In the genomic region with DNA sequence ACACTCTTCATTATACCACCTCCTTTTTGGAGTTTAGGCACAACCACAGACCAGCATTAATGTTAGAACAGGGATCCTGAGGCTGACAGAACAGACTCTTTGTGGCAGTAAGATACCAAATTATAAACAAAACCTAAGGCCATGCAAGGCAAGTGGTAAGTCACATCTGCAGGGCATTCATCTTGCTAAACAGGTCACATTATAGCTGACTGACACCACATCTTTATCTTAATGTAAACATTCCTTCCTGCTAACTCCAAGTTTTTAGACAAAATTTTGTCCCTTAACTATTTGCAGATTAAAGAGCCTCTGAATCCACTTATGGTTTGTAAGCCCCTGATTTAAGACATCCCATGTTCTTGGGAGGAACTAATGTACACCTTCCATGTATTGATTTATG, we compare ENCODE assay signal across 14 cellular contexts.
"Had no signal": no experiment of that assay in that cellular context is flagged by ENCODE, and none has a peak within 500 bp of the region (broad histone marks: within the 10 kb centered on the region; RNA-seq: fewer than 3 reads in every experiment).

No MANE protein-coding gene starts in this region.

- H3K27ac ChIP-seq: gastrocnemius medialis, left lung, uterus had no signal

- H3K27me3 ChIP-seq: gastrocnemius medialis, left lung, uterus had no signal

- H3K4me1 ChIP-seq: gastrocnemius medialis, left lung, uterus had no signal

- H3K9me3 ChIP-seq: gastrocnemius medialis, left lung, uterus had no signal

- H3K4me3 ChIP-seq: gastrocnemius medialis, left lung, uterus had no signal

- H3K36me3 ChIP-seq: gastrocnemius medialis, left lung, uterus had no signal

- DNase-seq: activated CD4-positive, alpha-beta T cell treated with anti-CD3 and anti-CD28 coated beads, Interleukin-2, amount 10 ng/mL, durations not matched to agents 7 days and 5 days; activated CD8-positive, alpha-beta T cell treated with anti-CD3 and anti-CD28 coated beads, Interleukin-2, amount 10 ng/mL, durations not matched to agents 7 days and 5 days; activated naive CD4-positive, alpha-beta T cell treated with anti-CD3 and anti-CD28 coated beads for 36 hours; activated T-cell treated with anti-CD3 and anti-CD28 coated beads, Interleukin-2, amount 50 U/mL, for 4 hours; cortex of kidney; effector CD4-positive, alpha-beta T cell; gastrocnemius medialis; head of caudate nucleus; left lung; naive thymus-derived CD4-positive, alpha-beta T cell; posterior cingulate gyrus; stimulated activated naive B cell treated with anti-CD40 and anti-IgM and Interleukin-4, amounts not matched to agents 10 μg/mL and 1 μg/mL and 100 μg/mL, for 72 hours; T-cell; uterus had no signal
